In genomic region chr3:184337315-184337714, GRCh38 we compare ENCODE assay signal across 8 cellular contexts. TPM values are rescaled to one million over a fixed set of nuclear protein-coding genes. Genes with fewer than 3 reads are reported as not detected.
DNase-seq lines count a peak whose midpoint lies in the region; ATAC-seq, FAIRE-seq and TF ChIP-seq lines count a peak whose summit lies in the region.

TSS of gene FAM131A (plus strand) at chr3:184337600. CDS start at chr3:184337631, 31 bp downstream.

- H3K36me3 Mint-ChIP-seq in activated B cell treated with CpG ODN at 0.5 μM for 24 hours (ENCODE audit: low read depth): peaks cover 29% of the 10 kb centered on the region

- H4K8ac ChIP-seq in neuronal stem cell (ENCODE audit: low read depth, low read length): no peak within 1 kb of the TSS

- FAIRE-seq in frontal cortex (lab: Jason Lieb, UNC): no peak

- H3K27ac ChIP-seq in neuronal stem cell (replicated peaks; ENCODE audit: low read length): peak within 1 kb of the TSS; percentile 86

- CTCF ChIA-PET in activated B cell treated with CpG ODN at 0.5 μM for 24 hours (lab: Charles Lee): interaction anchor here (1.5 kb wide), 1 partner anchor 16 kb away, joined by 3 read pairs; no protein-coding TSS in a partner anchor

- DNase-seq in GM12865 (ENCODE audit: low read depth): no peak
- DNase-seq in activated B cell treated with CpG ODN at 0.5 μM for 24 hours: no peak
- DNase-seq in frontal cortex (ENCODE audit: low spot score in 2 of 2): peak in 1 of 2 donors; percentile 67
- no peak for DNase-seq in neuronal stem cell (ENCODE audit: low spot score)
- no peak for DNase-seq in kidney glomerular epithelial cell (lab: John Stamatoyannopoulos, UW)
- no peak for DNase-seq in NCI-H1930 (lab: John Stamatoyannopoulos, UW)
- no peak for DNase-seq in NCI-H2196 treated with DMSO at 0.1 percent for 48 hours (lab: John Stamatoyannopoulos, UW; ENCODE audit: unreplicated experiment)
- DNase-seq in NCI-H510A (lab: John Stamatoyannopoulos, UW): no peak

- H3K4me2 ChIP-seq in neuronal stem cell (ENCODE audit: insufficient read depth, low read length, poor library complexity, severe bottlenecking): peak within 1 kb of the TSS; percentile 78

- H3K36me3 ChIP-seq in neuronal stem cell (replicated peaks in 1 of 2; ENCODE audit: control insufficient read depth in 2 of 2, insufficient read depth in 2 of 2, low read length in 2 of 2): peaks cover 31 to 39% of the 10 kb centered on the region in 2 donors

- H3K9ac ChIP-seq in neuronal stem cell (ENCODE audit: low read depth, low read length, poor library complexity): peak within 1 kb of the TSS; percentile 82

- peak within 1 kb of the TSS; percentile 84 for H3K4me3 Mint-ChIP-seq in activated B cell treated with CpG ODN at 0.5 μM for 24 hours

- peaks cover 33% of the 10 kb centered on the region for H3K4me1 Mint-ChIP-seq in activated B cell treated with CpG ODN at 0.5 μM for 24 hours

- no peaks in the 10 kb centered on the region for H3K27me3 ChIP-seq in neuronal stem cell (ENCODE audit: control insufficient read depth in 3 of 3, insufficient read depth in 3 of 3, low read depth in 1 of 3, low read length in 3 of 3)

- H2AFZ ChIP-seq in neuronal stem cell (ENCODE audit: low read length): peak within 1 kb of the TSS; percentile 81

- H2AK5ac ChIP-seq in neuronal stem cell (ENCODE audit: low read depth, low read length): peak within 1 kb of the TSS; percentile 86

- peak within 1 kb of the TSS; percentile 73 for H3K27ac Mint-ChIP-seq in activated B cell treated with CpG ODN at 0.5 μM for 24 hours

- no peak within 1 kb of the TSS for H3K23ac ChIP-seq in neuronal stem cell (ENCODE audit: low read depth, low read length, poor library complexity)

- POLR2A ChIA-PET in activated B cell treated with CpG ODN at 0.5 μM for 24 hours (lab: Charles Lee): interaction anchor here (0.8 to 1.5 kb wide), 3 partner anchors 24 to 40 kb away, joined by 3 read pairs; partner anchors contain the start of gene PSMD2

- H3K4me1 ChIP-seq in neuronal stem cell (ENCODE audit: control insufficient read depth in 2 of 2, insufficient read depth in 1 of 2, low read depth in 1 of 2, low read length in 2 of 2): peaks cover 20 to 31% of the 10 kb centered on the region in 2 donors

- H2BK12ac ChIP-seq in neuronal stem cell (ENCODE audit: low read length): no peak within 1 kb of the TSS

- H3K4me3 ChIP-seq in GM12865 (ENCODE audit: low read depth, low read length) (peak within 1 kb of the TSS; percentile 53), neuronal stem cell (ENCODE audit: low read length in 2 of 2) (peak within 1 kb of the TSS; percentile 60 to 91)

- peaks cover 5% of the 10 kb centered on the region for H3K79me1 ChIP-seq in neuronal stem cell (ENCODE audit: low read depth, low read length)

- WGBS in neuronal stem cell (ENCODE audit: extremely low coverage in 2 of 2, insufficient read length in 2 of 2, insufficient replicate concordance in 1 of 2), 2 donors: no CpG with 5 or more reads among the region's 8 CpGs

- TF ChIP-seq CTCF in GM12865 (IDR thresholded peaks at IDR 0.05; ENCODE audit: insufficient read depth, low read depth, low read length, missing control alignments) (no peak), activated B cell treated with CpG ODN at 0.5 μM for 24 hours (IDR thresholded peaks at IDR 0.05) (no peak)

- no peak within 1 kb of the TSS for H4K91ac ChIP-seq in neuronal stem cell (ENCODE audit: low read depth, low read length, poor library complexity)

- peak within 1 kb of the TSS; percentile 40 for H2BK15ac ChIP-seq in neuronal stem cell (ENCODE audit: low read length)

- intact Hi-C loops in activated B cell treated with CpG ODN at 0.5 μM for 24 hours (cut with micrococcal nuclease): no loop called here

- H3K9me3 Mint-ChIP-seq in activated B cell treated with CpG ODN at 0.5 μM for 24 hours: no peaks in the 10 kb centered on the region

- peak within 1 kb of the TSS; percentile 67 for H2BK5ac ChIP-seq in neuronal stem cell (ENCODE audit: low read length)

- H3K14ac ChIP-seq in neuronal stem cell (ENCODE audit: low read length): peak within 1 kb of the TSS; percentile 77

- H3K9me3 ChIP-seq in neuronal stem cell (replicated peaks in 1 of 2; ENCODE audit: control insufficient read depth in 2 of 2, insufficient read depth in 1 of 2, low read depth in 1 of 2, low read length in 2 of 2): no peaks in the 10 kb centered on the region

- peak within 1 kb of the TSS; percentile 26 for H3K4ac ChIP-seq in neuronal stem cell (ENCODE audit: low read length)

- no peak within 1 kb of the TSS for H2BK120ac ChIP-seq in neuronal stem cell (ENCODE audit: low read depth, low read length)

- peak within 1 kb of the TSS; percentile 86 for H3K18ac ChIP-seq in neuronal stem cell (ENCODE audit: low read length)

- H3K27me3 Mint-ChIP-seq in activated B cell treated with CpG ODN at 0.5 μM for 24 hours: peaks cover 5% of the 10 kb centered on the region

- no peak for ATAC-seq in activated B cell treated with CpG ODN at 0.5 μM for 24 hours (ENCODE audit: low read depth)

RNA-seq across cellular contexts. Expression of gene FAM131A, which starts in this region (rescaled TPM):
- total RNA-seq in activated B cell treated with CpG ODN at 0.5 μM for 24 hours (4.5 and 5.3 TPM in 2 replicates), frontal cortex (60.7 TPM)
- 16.7 TPM for polyA plus RNA-seq in neuronal stem cell (2013, experiment 1 of 2)
- polyA plus RNA-seq in neuronal stem cell (2013, experiment 2 of 2): 15.7 TPM
